27 cellular contexts compared by ENCODE assay signal in genomic region chr6:79066828-79067227, GRCh38.
"Had no signal": no experiment of that assay in that cellular context is flagged by ENCODE, and none has a peak within 500 bp of the region (broad histone marks: within the 10 kb centered on the region; RNA-seq: fewer than 3 reads in every experiment).

No MANE protein-coding gene starts in this region.

- ATAC-seq: activated T-cell treated with anti-CD3 and anti-CD28 coated beads, Interleukin-2, amount 50 U/mL, for 72 hours; T-helper 17 cell had no signal

- H3K27me3 Mint-ChIP-seq: activated B cell treated with CpG ODN at 0.5 μM for 24 hours; activated CD4-positive, alpha-beta memory T cell treated with anti-CD3 and anti-CD28 coated beads for 36 hours; activated CD4-positive, alpha-beta T cell treated with anti-CD3 and anti-CD28 coated beads, Interleukin-2, amount 10 ng/mL, durations not matched to agents 24 days and 14 days; T-helper 17 cell had no signal

- H3K27ac ChIP-seq: breast epithelium, colonic mucosa, SJSA1 had no signal

- H3K4me3 ChIP-seq: breast epithelium, colonic mucosa, SJSA1 had no signal

- H3K27me3 ChIP-seq: breast epithelium, colonic mucosa, SJSA1 had no signal

- H3K9me3 ChIP-seq: breast epithelium, colonic mucosa, SJSA1 had no signal

- H3K4me1 ChIP-seq: breast epithelium, colonic mucosa had no signal

- DNase-seq: activated B cell treated with CpG ODN at 0.5 μM for 24 hours; activated CD4-positive, alpha-beta memory T cell treated with anti-CD3 and anti-CD28 coated beads for 36 hours; activated CD4-positive, alpha-beta T cell treated with anti-CD3 and anti-CD28 coated beads for 1 hour; activated CD4-positive, alpha-beta T cell treated with anti-CD3 and anti-CD28 coated beads, Interleukin-2, amount 10 ng/mL, durations not matched to agents 24 days and 14 days; activated CD8-positive, alpha-beta memory T cell treated with anti-CD3 and anti-CD28 coated beads, Interleukin-2, amount 50 U/mL, for 4 hours; activated gamma-delta T cell treated with Interleukin-2 at 50 U/mL for 16 hours; activated naive CD4-positive, alpha-beta T cell treated with anti-CD3 and anti-CD28 coated beads, Interleukin-2, amount 50 U/mL, for 16 hours; activated T-cell treated with anti-CD3 and anti-CD28 coated beads, Interleukin-2, amount 50 U/mL, for 72 hours; aorta; caudate nucleus; colonic mucosa; Kasumi-1; NCI-H1092; NCI-H1417; NCI-H1694; NCI-H2029; NCI-H2107; NCI-H2171 treated with DMSO at 0.1 percent for 48 hours; NCI-H226; NCI-H510A; NCI-H69; SHP77; T-helper 17 cell; T-helper 9 cell had no signal

- H3K9me3 Mint-ChIP-seq: activated B cell treated with CpG ODN at 0.5 μM for 24 hours; activated CD4-positive, alpha-beta memory T cell treated with anti-CD3 and anti-CD28 coated beads for 36 hours; activated CD4-positive, alpha-beta T cell treated with anti-CD3 and anti-CD28 coated beads, Interleukin-2, amount 10 ng/mL, durations not matched to agents 24 days and 14 days; activated T-cell treated with anti-CD3 and anti-CD28 coated beads, Interleukin-2, amount 50 U/mL, for 72 hours; activated T-helper 2 cell treated with anti-CD3 and anti-CD28 coated beads, Interferon-gamma antibody, Interleukin-2, Interleukin-4, amounts not matched to agents 10 μg/mL and 5 μg/mL and 100 μg/mL, durations not matched to agents 14 hours and 24 hours and 36 hours had no signal

- H3K4me3 Mint-ChIP-seq: activated B cell treated with CpG ODN at 0.5 μM for 24 hours; activated CD4-positive, alpha-beta memory T cell treated with anti-CD3 and anti-CD28 coated beads for 36 hours; activated CD4-positive, alpha-beta T cell treated with anti-CD3 and anti-CD28 coated beads, Interleukin-2, amount 10 ng/mL, durations not matched to agents 24 days and 14 days; activated T-cell treated with anti-CD3 and anti-CD28 coated beads, Interleukin-2, amount 50 U/mL, for 72 hours; T-helper 17 cell had no signal

- H3K27ac Mint-ChIP-seq: activated B cell treated with CpG ODN at 0.5 μM for 24 hours; activated CD4-positive, alpha-beta memory T cell treated with anti-CD3 and anti-CD28 coated beads for 36 hours; activated CD4-positive, alpha-beta T cell treated with anti-CD3 and anti-CD28 coated beads, Interleukin-2, amount 10 ng/mL, durations not matched to agents 24 days and 14 days; activated T-helper 2 cell treated with anti-CD3 and anti-CD28 coated beads, Interferon-gamma antibody, Interleukin-2, Interleukin-4, amounts not matched to agents 10 μg/mL and 5 μg/mL and 100 μg/mL, durations not matched to agents 14 hours and 24 hours and 36 hours had no signal

- H3K36me3 ChIP-seq: breast epithelium, colonic mucosa had no signal
